In genomic region chr6:156995502-156995901, GRCh38 we compare ENCODE assay signal across 27 cellular contexts.
"Had no signal": no experiment of that assay in that cellular context is flagged by ENCODE, and none has a peak within 500 bp of the region (broad histone marks: within the 10 kb centered on the region; RNA-seq: fewer than 3 reads in every experiment).

No MANE protein-coding gene starts in this region.

- H3K9me3 Mint-ChIP-seq: activated B cell treated with CpG ODN at 0.5 μM for 24 hours; activated CD4-positive, alpha-beta memory T cell treated with anti-CD3 and anti-CD28 coated beads for 36 hours; activated naive CD4-positive, alpha-beta T cell treated with anti-CD3 and anti-CD28 coated beads, Interleukin-2, amount 10 ng/mL, durations not matched to agents 7 days and 5 days; activated naive CD8-positive, alpha-beta T cell treated with anti-CD3 and anti-CD28 coated beads, Interleukin-2, amount 50 U/mL, for 24 hours had no signal

- H3K9me3 ChIP-seq: MG63 had no signal

- H3K4me1 Mint-ChIP-seq: activated naive CD4-positive, alpha-beta T cell treated with anti-CD3 and anti-CD28 coated beads, Interleukin-2, amount 10 ng/mL, durations not matched to agents 7 days and 5 days had no signal

- H3K36me3 ChIP-seq: MG63 had no signal

- H3K27me3 Mint-ChIP-seq: activated B cell treated with CpG ODN at 0.5 μM for 24 hours; activated CD4-positive, alpha-beta memory T cell treated with anti-CD3 and anti-CD28 coated beads for 36 hours; activated naive CD4-positive, alpha-beta T cell treated with anti-CD3 and anti-CD28 coated beads, Interleukin-2, amount 10 ng/mL, durations not matched to agents 7 days and 5 days; activated naive CD8-positive, alpha-beta T cell; activated naive CD8-positive, alpha-beta T cell treated with anti-CD3 and anti-CD28 coated beads, Interleukin-2, amount 50 U/mL, for 24 hours; brain had no signal

- H3K27ac Mint-ChIP-seq: activated CD4-positive, alpha-beta memory T cell treated with anti-CD3 and anti-CD28 coated beads for 36 hours; activated naive CD4-positive, alpha-beta T cell treated with anti-CD3 and anti-CD28 coated beads, Interleukin-2, amount 10 ng/mL, durations not matched to agents 7 days and 5 days; activated naive CD8-positive, alpha-beta T cell treated with anti-CD3 and anti-CD28 coated beads, Interleukin-2, amount 50 U/mL, for 24 hours; brain had no signal

- H3K4me3 Mint-ChIP-seq: activated B cell treated with CpG ODN at 0.5 μM for 24 hours; activated CD4-positive, alpha-beta memory T cell treated with anti-CD3 and anti-CD28 coated beads for 36 hours; activated naive CD4-positive, alpha-beta T cell treated with anti-CD3 and anti-CD28 coated beads, Interleukin-2, amount 10 ng/mL, durations not matched to agents 7 days and 5 days; activated naive CD8-positive, alpha-beta T cell; activated naive CD8-positive, alpha-beta T cell treated with anti-CD3 and anti-CD28 coated beads, Interleukin-2, amount 50 U/mL, for 24 hours; brain had no signal

- DNase-seq: activated B cell treated with CpG ODN at 0.5 μM for 24 hours; activated CD4-positive, alpha-beta memory T cell treated with anti-CD3 and anti-CD28 coated beads for 36 hours; activated CD4-positive, alpha-beta T cell treated with anti-CD3 and anti-CD28 coated beads for 4 hours; activated CD4-positive, alpha-beta T cell treated with anti-CD3 and anti-CD28 coated beads, Interleukin-2, amount 50 U/mL, for 1 hour; activated CD4-positive, CD25-positive, alpha-beta regulatory T cell treated with anti-CD3 and anti-CD28 coated beads, Interleukin-2, amount 50 U/mL, for 72 hours; activated CD8-positive, alpha-beta memory T cell treated with anti-CD3 and anti-CD28 coated beads, Interleukin-2, amount 50 U/mL, for 48 hours; activated effector memory CD4-positive, alpha-beta T cell treated with Interleukin-2 at 50 U/mL for 16 hours; activated naive CD4-positive, alpha-beta T cell treated with anti-CD3 and anti-CD28 coated beads, Interleukin-2, amount 10 ng/mL, durations not matched to agents 7 days and 5 days; activated naive CD8-positive, alpha-beta T cell treated with anti-CD3 and anti-CD28 coated beads, Interleukin-2, amount 50 U/mL, for 24 hours; activated T-cell treated with anti-CD3 and anti-CD28 coated beads, Interleukin-2, amount 50 U/mL, for 48 hours; anterior cingulate cortex; caudate nucleus; cerebellar nuclear complex; Kasumi-1; MG63; MV-4-11; NCI-H1092; NCI-H1436 treated with DMSO at 0.1 percent for 48 hours; NCI-H1694 treated with DMSO at 0.1 percent for 48 hours; NCI-H2029; NCI-H345; NCI-H524 treated with DMSO at 0.1 percent for 48 hours; SIG-M5; T1000 had no signal

- H3K27me3 ChIP-seq: MG63 had no signal

- H3K4me3 ChIP-seq: MG63 had no signal

- FAIRE-seq: bronchial epithelial cell had no signal
